In genomic region chr1:65744731-65745130, GRCh38 we compare ENCODE assay signal across 33 cellular contexts. TPM values are rescaled to one million over a fixed set of nuclear protein-coding genes. Genes with fewer than 3 reads are reported as not detected.
DNase-seq lines count a peak whose midpoint lies in the region; ATAC-seq, FAIRE-seq and TF ChIP-seq lines count a peak whose summit lies in the region.
"Had no signal": no experiment of that assay in that cellular context is flagged by ENCODE, and none has a peak within 500 bp of the region (broad histone marks: within the 10 kb centered on the region; RNA-seq: fewer than 3 reads in every experiment).

No MANE protein-coding gene starts in this region.

- peaks cover 11% of the 10 kb centered on the region; the same call in 1 of the 3 replicates for H3K9me3 ChIP-seq in A549
- 0 out of 2 replicates have a peak, but pooled peaks cover 2% of the 10 kb centered on the region for H3K9me3 ChIP-seq in HEK293 (ENCODE audit: control insufficient read depth, insufficient read depth, low read depth, low read length)
- H3K9me3 ChIP-seq in K562 (replicated peaks; ENCODE audit: control insufficient read depth, insufficient read depth, low read depth, low read length), result no peaks in the 10 kb centered on the region; the same call in 1 of the 2 replicates
- H3K9me3 ChIP-seq in HepG2 (ENCODE audit: low read length), result peaks cover 29% of the 10 kb centered on the region
- H3K9me3 ChIP-seq: BE2C, Caco-2 had no signal

- H3K27me3 ChIP-seq in K562 (ENCODE audit: control insufficient read depth in 2 of 2, insufficient read depth in 2 of 2, low read length in 2 of 2) (no peaks in the 10 kb centered on the region), HepG2 (ENCODE audit: control insufficient read depth in 1 of 2, insufficient read depth in 2 of 2, low read length in 2 of 2) (no peaks in the 10 kb centered on the region)
- H3K27me3 ChIP-seq: BE2C; BLaER1; BLaER1 treated with 17β-estradiol and CSF1 and Interleukin-3, amounts not matched to agents 10 nM and 100 nM had no signal

- TF ChIP-seq EP300 in A549 (IDR thresholded peaks at IDR 0.05), result no peak
- TF ChIP-seq EP300 in K562 (IDR thresholded peaks at IDR 0.05; ENCODE audit: low read length), result no peak
- no peak for TF ChIP-seq EP300 in HepG2 (IDR thresholded peaks at IDR 0.05; ENCODE audit: low read depth in 2 of 2, low read length in 2 of 2)
- TF ChIP-seq EP300 in HepG2 (CRISPR knock-in tag; IDR thresholded peaks at IDR 0.05; ENCODE audit: borderline replicate concordance), result no peak

- in situ Hi-C loops in K562 (cut with MboI), result no loop called here
- in situ Hi-C loops in HepG2 (cut with HindIII; ENCODE audit: extremely low pct_ligation_motif_present, low pct_unique_long_range_greater_than_20kb), result no loop called here

- H3K27ac ChIP-seq in A549 (no peak overlapping the region), HEK293 (ENCODE audit: extremely low read depth, low read depth, low read length) (no peak overlapping the region), K562 (ENCODE audit: extremely low read depth, low read depth, low read length) (no peak overlapping the region), HepG2 (ENCODE audit: extremely low read length, insufficient read depth, low read length) (no peak overlapping the region)
- H3K27ac ChIP-seq: 22Rv1; BLaER1; BLaER1 treated with 17β-estradiol and CSF1 and Interleukin-3, amounts not matched to agents 10 nM and 100 nM; C4-2B had no signal

- DNase-seq in A549 (ENCODE audit: low read depth in 1 of 2, low spot score in 1 of 2), result no peak
- DNase-seq in K562 (ENCODE audit: extremely low read depth in 1 of 4, low spot score in 3 of 4), result no peak
- no peak for DNase-seq in HepG2 (ENCODE audit: low spot score)
- DNase-seq in HEK293T (ENCODE audit: extremely low spot score), result no peak
- DNase-seq in activated gamma-delta T cell treated with Interleukin-2 at 50 U/mL for 16 hours, result no peak
- DNase-seq: 8988T; ACHN; AML-193; BE2C; C1 segment of cervical spinal cord; Caco-2; Calu3; CD4-positive, alpha-beta memory T cell; CD4-positive, alpha-beta T cell; CD4-positive, CD25-positive, alpha-beta regulatory T cell; CD8-positive, alpha-beta memory T cell; CD8-positive, alpha-beta T cell; COR-L47; DMS 273 treated with DMSO at 0.1 percent for 48 hours; DMS153; DMS53; DMS79; DMS79 treated with DMSO at 0.1 percent for 48 hours; DND-41; EL had no signal

- intact Hi-C loops in K562 (cut with micrococcal nuclease), result no loop called here
- intact Hi-C loops in HepG2 (cut with micrococcal nuclease; ENCODE audit: unreplicated experiment), result no loop called here

- BruUV-seq in K562 (replicated peaks; lab: Mats Ljungman, UMichigan) (no TSS peak), HepG2 (replicated peaks; lab: Mats Ljungman, UMichigan) (no TSS peak)

- TF ChIP-seq CTCF in A549 (IDR thresholded peaks at IDR 0.05), result no peak
- no peak for TF ChIP-seq CTCF in HEK293 (tag by site-specific recombination; IDR thresholded peaks at IDR 0.05)
- TF ChIP-seq CTCF in K562 (IDR thresholded peaks at IDR 0.05 in 2 of 3, conservative IDR thresholded peaks at IDR 0.05 in 1 of 3; ENCODE audit: insufficient read depth in 2 of 3, low read depth in 1 of 3, low read length in 3 of 3), result no peak
- TF ChIP-seq CTCF in HepG2 (CRISPR knock-in tag; IDR thresholded peaks at IDR 0.05), result no peak

- H3K4me2 ChIP-seq in A549 (no peak overlapping the region), K562 (ENCODE audit: insufficient read depth, low read length) (no peak overlapping the region), HepG2 (ENCODE audit: low read depth, low read length) (no peak overlapping the region)
- H3K4me2 ChIP-seq: BLaER1; BLaER1 treated with 17β-estradiol and CSF1 and Interleukin-3, amounts not matched to agents 10 nM and 100 nM had no signal

- no peak overlapping the region for H2AFZ ChIP-seq in K562 (ENCODE audit: low read depth, low read length)
- no peak overlapping the region for H2AFZ ChIP-seq in HepG2 (ENCODE audit: low read length)

- POLR2A ChIA-PET in A549 (lab: Yijun Ruan, JAX) (no interaction called here), HEK293 (lab: Yijun Ruan, JAX) (no interaction called here), K562 (lab: Yijun Ruan, JAX) (no interaction called here), HepG2 (lab: Yijun Ruan, JAX) (no interaction called here), HEK293T (lab: Yijun Ruan, JAX) (no interaction called here)

- H3K4me3 ChIP-seq in A549, result no peak overlapping the region
- no peak overlapping the region for H3K4me3 ChIP-seq in HEK293 (ENCODE audit: low read depth, low read length)
- H3K4me3 ChIP-seq in K562, result no peak overlapping the region
- no peak overlapping the region for H3K4me3 ChIP-seq in HepG2 (replicated peaks in 1 of 3; ENCODE audit: insufficient read depth in 1 of 3, low read depth in 2 of 3, low read length in 3 of 3)
- H3K4me3 ChIP-seq: BLaER1; BLaER1 treated with 17β-estradiol and CSF1 and Interleukin-3, amounts not matched to agents 10 nM and 100 nM had no signal

- H3K79me2 ChIP-seq in K562 (ENCODE audit: control insufficient read depth, insufficient read depth, low read length) (no peaks in the 10 kb centered on the region), HepG2 (ENCODE audit: insufficient read depth, low read length) (no peaks in the 10 kb centered on the region)

- CTCF ChIA-PET in A549 (lab: Yijun Ruan, JAX), result no interaction called here
- CTCF ChIA-PET in HEK293 (lab: Yijun Ruan, JAX), result no interaction called here
- CTCF ChIA-PET in K562 (lab: Yijun Ruan, JAX; ENCODE audit: low intra/inter-chr PET ratio), result no interaction called here
- CTCF ChIA-PET in HepG2 (lab: Yijun Ruan, JAX; ENCODE audit: low intra/inter-chr PET ratio, low total read pairs), result no interaction called here
- CTCF ChIA-PET in HEK293T (lab: Yijun Ruan, JAX), result no interaction called here

- TF ChIP-seq POLR2A in A549 (IDR thresholded peaks at IDR 0.05; ENCODE audit: low read length), result no peak
- no peak for TF ChIP-seq POLR2A in K562 (conservative IDR thresholded peaks at IDR 0.05)
- no peak for TF ChIP-seq POLR2A in HepG2 (IDR thresholded peaks at IDR 0.05; ENCODE audit: insufficient read depth in 1 of 2, low read depth in 2 of 2, low read length in 2 of 2)

- TF ChIP-seq RAD21 in A549 (conservative IDR thresholded peaks at IDR 0.05 in 1 of 2, IDR thresholded peaks at IDR 0.05 in 1 of 2) (no peak), K562 (CRISPR knock-in tag; conservative IDR thresholded peaks at IDR 0.05 in 1 of 2, IDR thresholded peaks at IDR 0.05 in 1 of 2) (no peak), HepG2 (CRISPR knock-in tag; IDR thresholded peaks at IDR 0.05) (no peak)

- H3K9ac ChIP-seq in K562 (ENCODE audit: insufficient read depth in 1 of 2, low read depth in 2 of 2, low read length in 2 of 2) (no peak overlapping the region), HepG2 (ENCODE audit: insufficient read depth, low read depth, low read length) (no peak overlapping the region)
- H3K9ac ChIP-seq: BLaER1; BLaER1 treated with 17β-estradiol and CSF1 and Interleukin-3, amounts not matched to agents 10 nM and 100 nM had no signal

- WGBS in A549 (ENCODE audit: missing lambda C conversion rate), result 70% methylated on average over 1 of the region's 1 CpG
- 0% methylated on average over 1 of the region's 1 CpG for WGBS in K562 (ENCODE audit: insufficient coverage, low coverage, missing lambda C conversion rate)
- WGBS in HepG2 (ENCODE audit: low lambda C conversion rate), result 73% methylated on average over 1 of the region's 1 CpG

- ATAC-seq in A549, result no peak
- ATAC-seq in K562, result no peak
- ATAC-seq in HepG2, result no peak
- ATAC-seq: CD8-positive, alpha-beta T cell had no signal

- no peaks in the 10 kb centered on the region for H3K36me3 ChIP-seq in HEK293 (ENCODE audit: control insufficient read depth in 2 of 2, insufficient read depth in 1 of 2, low read length in 2 of 2)
- no peaks in the 10 kb centered on the region for H3K36me3 ChIP-seq in K562 (ENCODE audit: control insufficient read depth, insufficient read depth, low read length)
- H3K36me3 ChIP-seq in HepG2 (replicated peaks in 1 of 2; ENCODE audit: control insufficient read depth in 1 of 2, insufficient read depth in 2 of 2, low read length in 2 of 2), result no peaks in the 10 kb centered on the region
- H3K36me3 ChIP-seq: BE2C had no signal

- H3K9me1 ChIP-seq in K562 (ENCODE audit: control insufficient read depth, insufficient read depth, low read length), result no peaks in the 10 kb centered on the region

- FAIRE-seq in A549 (lab: Jason Lieb, UNC) (no peak), K562 (lab: Jason Lieb, UNC) (no peak), HepG2 (lab: Jason Lieb, UNC) (no peak)
- FAIRE-seq: A204.1, D721Med had no signal

- no peaks in the 10 kb centered on the region for H3K4me1 ChIP-seq in A549
- H3K4me1 ChIP-seq in HEK293 (ENCODE audit: control insufficient read depth, insufficient read depth, low read length), result no peaks in the 10 kb centered on the region
- no peaks in the 10 kb centered on the region for H3K4me1 ChIP-seq in K562 (replicated peaks in 1 of 2; ENCODE audit: control insufficient read depth in 2 of 2, insufficient read depth in 2 of 2, low read length in 2 of 2)
- no peaks in the 10 kb centered on the region for H3K4me1 ChIP-seq in HepG2 (ENCODE audit: insufficient read depth, low read length)
- H3K4me1 ChIP-seq: BE2C; BLaER1; BLaER1 treated with 17β-estradiol and CSF1 and Interleukin-3, amounts not matched to agents 10 nM and 100 nM; Caco-2 had no signal

- no peaks in the 10 kb centered on the region for H4K20me1 ChIP-seq in K562 (replicated peaks; ENCODE audit: control insufficient read depth, insufficient read depth, low read length)
- H4K20me1 ChIP-seq in HepG2 (ENCODE audit: insufficient read depth, low read length), result no peaks in the 10 kb centered on the region
- H4K20me1 ChIP-seq: BLaER1; BLaER1 treated with 17β-estradiol and CSF1 and Interleukin-3, amounts not matched to agents 10 nM and 100 nM had no signal

RNA-seq across cellular contexts. Expression of gene PDE4B, which starts 48.0 kb away (rescaled TPM):
- 56.8 and 64.5 TPM in 2 replicates for polyA plus RNA-seq in A549 (2011; rRNA removed)
- polyA plus RNA-seq in A549 (2012; cell fraction: cytosol; rRNA removed), result 14.7 and 18.7 TPM in 2 replicates
- 19.9 and 32.5 TPM in 2 replicates for polyA plus RNA-seq in A549 (2012; cell fraction: nucleus; rRNA removed)
- polyA plus RNA-seq in A549 (2017; fragmentation: RNase III; extraction: RNeasy Plus Mini Kit Qiagen cat#74134 plus additional on column Dnase treatment), result 15.5 to 20.2 TPM (median 19.8 TPM) in 3 replicates
- polyA minus RNA-seq in A549 (2011; rRNA and poly(A)+ RNA removed), result 61.8 and 83.6 TPM in 2 replicates
- 1.0 TPM in 1 of 2 replicates, not detected in the other for total RNA-seq in K562 (2011; cell fraction: chromatin; rRNA removed; ENCODE audit: low replicate concordance)
- total RNA-seq in K562 (2011; cell fraction: nucleolus; rRNA removed), result not detected in 2 replicates
- not detected in 2 replicates for total RNA-seq in K562 (2011; cell fraction: nucleoplasm; rRNA removed)
- total RNA-seq in K562 (2014; rRNA removed), result not detected in 2 replicates
- not detected in 2 replicates for total RNA-seq in K562 (2014; rRNA removed; fragmentation: Illumina TruSeq; extraction: Trizol)
- not detected in 2 replicates for total RNA-seq in K562 (2015; rRNA removed; fragmentation: Illumina TruSeq; extraction: Trizol)
- 0.07 and 0.09 TPM in 2 replicates for total RNA-seq in K562 (2021)
- not detected in 2 replicates for polyA plus RNA-seq in K562 (2011; rRNA removed)
- polyA plus RNA-seq in K562 (2011; cell fraction: cytosol; rRNA removed), result not detected in 2 replicates
- polyA plus RNA-seq in K562 (2011; cell fraction: nucleus; rRNA removed), result not detected in 2 replicates
- not detected in 2 replicates for polyA plus RNA-seq in K562 (2012)
- polyA plus RNA-seq in K562 (2014; fragmentation: Illumina TruSeq; extraction: Trizol), result not detected in 2 replicates
- not detected for polyA plus RNA-seq in K562 (2014; fragmentation: Nextera tagmentation; extraction: Ambion mirVana)
- not detected in 2 replicates for polyA plus RNA-seq in K562 (2014; rRNA removed)
- not detected in 2 replicates for polyA minus RNA-seq in K562 (2011; rRNA and poly(A)+ RNA removed)
- not detected in 2 replicates for polyA minus RNA-seq in K562 (2011; cell fraction: cytosol; rRNA and poly(A)+ RNA removed)
- not detected in 2 replicates for polyA minus RNA-seq in K562 (2011; cell fraction: nucleus; rRNA and poly(A)+ RNA removed)
- total RNA-seq in HepG2 (2016; rRNA removed; fragmentation: Illumina TruSeq; extraction: Trizol), result not detected in 2 replicates
- not detected in 2 replicates for total RNA-seq in HepG2 (2016; cell fraction: cytosol; rRNA removed; fragmentation: Illumina TruSeq; extraction: Trizol; ENCODE audit: low read depth)
- total RNA-seq in HepG2 (2016; cell fraction: insoluble cytoplasmic fraction; rRNA removed; fragmentation: Illumina TruSeq; extraction: Trizol), result not detected in 2 replicates
- total RNA-seq in HepG2 (2016; cell fraction: membrane; rRNA removed; fragmentation: Illumina TruSeq; extraction: Trizol), result not detected in 2 replicates
- not detected in 2 replicates for total RNA-seq in HepG2 (2016; cell fraction: nucleus; rRNA removed; fragmentation: Illumina TruSeq; extraction: Trizol)
- polyA plus RNA-seq in HepG2 (2011; rRNA removed), result not detected in 2 replicates
- not detected in 2 replicates for polyA plus RNA-seq in HepG2 (2011; cell fraction: cytosol; rRNA removed)
- not detected in 2 replicates for polyA plus RNA-seq in HepG2 (2011; cell fraction: nucleus; rRNA removed)
- not detected in 2 replicates for polyA plus RNA-seq in HepG2 (2012)
- not detected in 2 replicates for polyA plus RNA-seq in HepG2 (2016; cell fraction: cytosol; fragmentation: Illumina TruSeq; extraction: Trizol; ENCODE audit: low read depth)
- not detected in 2 replicates for polyA plus RNA-seq in HepG2 (2016; cell fraction: insoluble cytoplasmic fraction; fragmentation: Illumina TruSeq; extraction: Trizol; ENCODE audit: low read depth)
- polyA plus RNA-seq in HepG2 (2016; cell fraction: membrane; fragmentation: Illumina TruSeq; extraction: Trizol; ENCODE audit: low read depth), result not detected in 2 replicates
- not detected in 2 replicates for polyA plus RNA-seq in HepG2 (2016; cell fraction: nucleus; fragmentation: Illumina TruSeq; extraction: Trizol; ENCODE audit: insufficient read depth, low read depth)
- polyA minus RNA-seq in HepG2 (2011; rRNA and poly(A)+ RNA removed; ENCODE audit: low replicate concordance), result 0.33 TPM in 1 of 2 replicates, not detected in the other
- not detected in 2 replicates for polyA minus RNA-seq in HepG2 (2011; cell fraction: cytosol; rRNA and poly(A)+ RNA removed)
- polyA minus RNA-seq in HepG2 (2011; cell fraction: nucleus; rRNA and poly(A)+ RNA removed), result not detected in 2 replicates
- total RNA-seq: A172, Caco-2 had no signal

Comparison
In these comparisons a context has a peak if more than half of its experiments do, and no peak if none do; other contexts are left out.
1. RNA of gene PDE4B, which starts 48.0 kb away (polyA plus RNA-seq): 14.7 to 64.5 TPM in A549; not detected in K562 and not detected in HepG2; every median in the first group is over 10 times any median in the second.